In the genomic region with DNA sequence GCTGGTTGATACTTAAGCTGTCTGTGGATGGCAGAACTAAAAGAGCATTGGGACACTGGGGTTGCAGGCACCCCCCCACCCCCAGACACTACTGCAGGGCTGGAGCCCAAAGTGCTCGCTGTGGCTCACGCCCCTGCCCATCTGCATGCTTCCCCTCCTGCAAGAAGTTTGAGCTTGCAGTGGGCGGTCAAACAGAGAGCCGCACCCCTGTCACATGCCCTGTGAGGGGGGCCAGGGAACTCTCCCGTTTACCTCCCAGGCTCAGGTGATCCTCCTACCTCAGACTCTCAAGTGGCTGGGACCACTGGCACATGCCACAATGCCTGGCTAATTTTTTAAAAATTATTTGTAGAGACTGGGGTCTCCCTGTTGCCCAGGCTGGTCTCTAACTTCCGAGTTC, we compare ENCODE assay signal across 20 cellular contexts.
A peak's percentile ranks its signal among the peaks of the same experiment; 100 is the strongest.
DNase-seq lines count a peak whose midpoint lies in the region; ATAC-seq and TF ChIP-seq lines count a peak whose summit lies in the region.
"Had no signal": no experiment of that assay in that cellular context is flagged by ENCODE, and none has a peak within 500 bp of the region (broad histone marks: within the 10 kb centered on the region; RNA-seq: fewer than 3 reads in every experiment).

No MANE protein-coding gene starts in this region.

- H3K4me3 ChIP-seq in GM23338 (no peak overlapping the region), neuronal stem cell (ENCODE audit: low read length in 2 of 2) (no peak overlapping the region), smooth muscle cell (no peak overlapping the region)
- H3K4me3 ChIP-seq: BLaER1 had no signal

- H3K27ac Mint-ChIP-seq in GM23338, result no peak overlapping the region
- H3K27ac Mint-ChIP-seq in WTC11, result no peak overlapping the region
- H3K27ac Mint-ChIP-seq: CD4-positive, alpha-beta memory T cell; CD8-positive, alpha-beta memory T cell had no signal

- no peak overlapping the region for H4K8ac ChIP-seq in neuronal stem cell (ENCODE audit: low read depth, low read length)

- TF ChIP-seq CTCF in GM23338 (conservative IDR thresholded peaks at IDR 0.05; ENCODE audit: low read depth in 2 of 2), result no peak
- no peak for TF ChIP-seq CTCF in WTC11 (IDR thresholded peaks at IDR 0.05)
- TF ChIP-seq CTCF in smooth muscle cell (IDR thresholded peaks at IDR 0.05; ENCODE audit: borderline replicate concordance, insufficient read depth, poor library complexity, severe bottlenecking), result no peak

- H3K14ac ChIP-seq in neuronal stem cell (ENCODE audit: low read length), result no peak overlapping the region

- H3K9ac ChIP-seq in neuronal stem cell (ENCODE audit: low read depth, low read length, poor library complexity) (no peak overlapping the region), smooth muscle cell (ENCODE audit: low read depth) (no peak overlapping the region)
- H3K9ac ChIP-seq: BLaER1 had no signal

- peaks cover 2% of the 10 kb centered on the region for H3K27me3 Mint-ChIP-seq in GM23338 (ENCODE audit: insufficient read depth, low read depth, poor library complexity)
- H3K27me3 Mint-ChIP-seq in WTC11 (ENCODE audit: low read depth), result no peaks in the 10 kb centered on the region

- no peak overlapping the region for H2BK120ac ChIP-seq in neuronal stem cell (ENCODE audit: low read depth, low read length)

- peak overlapping the region; percentile 46 for H2AK5ac ChIP-seq in neuronal stem cell (ENCODE audit: low read depth, low read length)

- peaks cover 2% of the 10 kb centered on the region for H3K79me1 ChIP-seq in neuronal stem cell (ENCODE audit: low read depth, low read length)

- H3K9me3 ChIP-seq in neuronal stem cell (replicated peaks in 1 of 2; ENCODE audit: control insufficient read depth in 2 of 2, insufficient read depth in 1 of 2, low read depth in 1 of 2, low read length in 2 of 2) (no peaks in the 10 kb centered on the region), smooth muscle cell (replicated peaks; ENCODE audit: low read depth) (no peaks in the 10 kb centered on the region)
- H3K9me3 ChIP-seq: BE2C had no signal

- H3K4me1 Mint-ChIP-seq in GM23338, result peaks cover 9% of the 10 kb centered on the region
- peaks cover 10% of the 10 kb centered on the region for H3K4me1 Mint-ChIP-seq in WTC11
- H3K4me1 Mint-ChIP-seq: CD4-positive, CD25-positive, alpha-beta regulatory T cell; CD8-positive, alpha-beta memory T cell had no signal

- CTCF ChIA-PET in WTC11 (lab: Charles Lee), result no interaction called here

- no CpG with 5 or more reads among the region's 6 CpGs for WGBS in neuronal stem cell (ENCODE audit: extremely low coverage in 2 of 2, insufficient read length in 2 of 2, insufficient replicate concordance in 1 of 2), 2 donors
- WGBS in smooth muscle cell (ENCODE audit: low lambda C conversion rate), result 74% methylated on average over 6 of the region's 6 CpGs

- no peak for DNase-seq in GM23338 (ENCODE audit: low spot score)
- no peak for DNase-seq in WTC11 (ENCODE audit: low spot score)
- no peak for DNase-seq in neuronal stem cell (ENCODE audit: low spot score)
- no peak for DNase-seq in stimulated activated CD4-positive, alpha-beta T cell treated with anti-CD3 and anti-CD28 coated beads, Interleukin-15, amount 100 ng/mL, for 24 hours
- no peak for DNase-seq in smooth muscle cell (lab: John Stamatoyannopoulos, UW; ENCODE audit: unreplicated experiment)
- no peak for DNase-seq in sciatic nerve (ENCODE audit: low spot score)
- DNase-seq in NOMO-1 treated with DMSO at 0.1 percent for 48 hours (lab: John Stamatoyannopoulos, UW; ENCODE audit: unreplicated experiment), result no peak
- DNase-seq: 8988T; ACHN; BE2C; C1 segment of cervical spinal cord; CD4-positive, alpha-beta memory T cell; CD4-positive, CD25-positive, alpha-beta regulatory T cell; CD8-positive, alpha-beta memory T cell; COR-L47; DMS79 treated with DMSO at 0.1 percent for 48 hours; GF-D8 had no signal

- H3K9me3 Mint-ChIP-seq in GM23338 (peaks cover 8% of the 10 kb centered on the region; the same call in 1 of the 3 replicates), WTC11 (peaks cover 9% of the 10 kb centered on the region)

- H3K79me2 ChIP-seq in GM23338 (replicated peaks; ENCODE audit: insufficient read depth) (no peaks in the 10 kb centered on the region), smooth muscle cell (ENCODE audit: low read depth) (no peaks in the 10 kb centered on the region)

- no peak overlapping the region for H3K4ac ChIP-seq in neuronal stem cell (ENCODE audit: low read length)

- H3K4me3 Mint-ChIP-seq in GM23338, result no peak overlapping the region
- no peak overlapping the region for H3K4me3 Mint-ChIP-seq in WTC11
- H3K4me3 Mint-ChIP-seq: CD4-positive, alpha-beta memory T cell; CD4-positive, CD25-positive, alpha-beta regulatory T cell; CD8-positive, alpha-beta memory T cell had no signal

- no peak overlapping the region for H2BK5ac ChIP-seq in neuronal stem cell (ENCODE audit: low read length)

- 0 out of 2 replicates have a peak, but pooled peaks cover 3% of the 10 kb centered on the region for H3K9me2 ChIP-seq in GM23338 (ENCODE audit: insufficient read depth)

- H3K4me2 ChIP-seq in GM23338 (no peak overlapping the region), neuronal stem cell (ENCODE audit: insufficient read depth, low read length, poor library complexity, severe bottlenecking) (no peak overlapping the region), smooth muscle cell (no peak overlapping the region)
- H3K4me2 ChIP-seq: BLaER1 had no signal

- H2AFZ ChIP-seq in GM23338 (no peak overlapping the region), neuronal stem cell (ENCODE audit: low read length) (no peak overlapping the region), smooth muscle cell (ENCODE audit: low read depth) (no peak overlapping the region)

- intact Hi-C loops in sciatic nerve (cut with DNase I), result no loop called here

- H4K91ac ChIP-seq in neuronal stem cell (ENCODE audit: low read depth, low read length, poor library complexity), result no peak overlapping the region

- H3F3A ChIP-seq in GM23338 (replicated peaks; ENCODE audit: low read depth) (no peaks in the 10 kb centered on the region), smooth muscle cell (ENCODE audit: low read depth) (no peaks in the 10 kb centered on the region)

- TF ChIP-seq EP300 in Ishikawa (IDR thresholded peaks at IDR 0.05; ENCODE audit: borderline replicate concordance), result no peak

- H3K36me3 ChIP-seq in GM23338 (ENCODE audit: insufficient read depth), result no peaks in the 10 kb centered on the region
- H3K36me3 ChIP-seq in neuronal stem cell (replicated peaks in 1 of 2; ENCODE audit: control insufficient read depth in 2 of 2, insufficient read depth in 2 of 2, low read length in 2 of 2), result no peaks in the 10 kb centered on the region
- H3K36me3 ChIP-seq in smooth muscle cell (ENCODE audit: low read depth), result no peaks in the 10 kb centered on the region
- H3K36me3 ChIP-seq: BE2C, BLaER1 had no signal

- peak overlapping the region; percentile 4 for H2BK15ac ChIP-seq in neuronal stem cell (ENCODE audit: low read length)

- ATAC-seq in GM23338, result peak; percentile 45
- ATAC-seq in WTC11, result peak; percentile 22; the same call in 1 of the 2 replicates
- ATAC-seq in sciatic nerve, result no peak

- H3K18ac ChIP-seq in neuronal stem cell (ENCODE audit: low read length), result peak overlapping the region; percentile 64

- H3K4me1 ChIP-seq in GM23338 (ENCODE audit: insufficient read depth), result peaks cover 9% of the 10 kb centered on the region
- H3K4me1 ChIP-seq in neuronal stem cell (ENCODE audit: control insufficient read depth in 2 of 2, insufficient read depth in 1 of 2, low read depth in 1 of 2, low read length in 2 of 2), result peaks cover 0 to 2% of the 10 kb centered on the region in 2 donors
- no peaks in the 10 kb centered on the region for H3K4me1 ChIP-seq in smooth muscle cell (ENCODE audit: low read depth)
- H3K4me1 ChIP-seq: BE2C, BLaER1 had no signal

- H3K27ac ChIP-seq in GM23338 (ENCODE audit: low read depth) (no peak overlapping the region), neuronal stem cell (replicated peaks; ENCODE audit: low read length) (no peak overlapping the region), smooth muscle cell (ENCODE audit: low read depth) (no peak overlapping the region)
- H3K27ac ChIP-seq: BLaER1 had no signal

- no peak for TF ChIP-seq RAD21 in Ishikawa (IDR thresholded peaks at IDR 0.05; ENCODE audit: low read depth)

- H3K27me3 ChIP-seq in GM23338 (ENCODE audit: insufficient read depth) (no peaks in the 10 kb centered on the region), neuronal stem cell (ENCODE audit: control insufficient read depth in 3 of 3, insufficient read depth in 3 of 3, low read depth in 1 of 3, low read length in 3 of 3) (peaks cover 0 to 5% (median 0%) of the 10 kb centered on the region in 3 experiments), smooth muscle cell (ENCODE audit: low read depth) (no peaks in the 10 kb centered on the region)
- H3K27me3 ChIP-seq: BE2C, BLaER1 had no signal

- H2BK12ac ChIP-seq in neuronal stem cell (ENCODE audit: low read length), result no peak overlapping the region

- H4K20me1 ChIP-seq in GM23338 (replicated peaks; ENCODE audit: insufficient read depth) (no peaks in the 10 kb centered on the region), smooth muscle cell (ENCODE audit: low read depth) (no peaks in the 10 kb centered on the region)
- H4K20me1 ChIP-seq: BLaER1 had no signal

- 0 out of 3 replicates have a peak, but pooled peaks cover 6% of the 10 kb centered on the region for H3K36me3 Mint-ChIP-seq in GM23338 (ENCODE audit: low read depth)
- peaks cover 8% of the 10 kb centered on the region; the same call in 1 of the 2 replicates for H3K36me3 Mint-ChIP-seq in WTC11
- H3K36me3 Mint-ChIP-seq: CD14-positive monocyte; CD4-positive, alpha-beta memory T cell; CD4-positive, CD25-positive, alpha-beta regulatory T cell; CD8-positive, alpha-beta memory T cell had no signal

- POLR2A ChIA-PET in WTC11 (lab: Charles Lee), result no interaction called here

- H3K23ac ChIP-seq in neuronal stem cell (ENCODE audit: low read depth, low read length, poor library complexity), result no peak overlapping the region

TF ChIP-seq in GM23338, 12 proteins besides CTCF, POLR2A, EP300 and RAD21 (continues in another document):
- TF ChIP-seq JUNB (IDR thresholded peaks at IDR 0.05; ENCODE audit: unreplicated experiment) (no peak), CREB1 (CRISPR knock-in tag; IDR thresholded peaks at IDR 0.05; ENCODE audit: low read depth) (no peak), EZH2 (IDR thresholded peaks at IDR 0.05; ENCODE audit: low read depth, unreplicated experiment) (no peak), NANOG (IDR thresholded peaks at IDR 0.05; ENCODE audit: borderline replicate concordance) (no peak)

TF ChIP-seq in Ishikawa, 13 proteins besides CTCF, POLR2A, EP300 and RAD21 (continues in another document):
- no peak for TF ChIP-seq TCF12 (IDR thresholded peaks at IDR 0.05; ENCODE audit: low read depth)

TF ChIP-seq in WTC11, 78 proteins besides CTCF, POLR2A, EP300 and RAD21 (continues in another document):
- TF ChIP-seq USF2 (CRISPR knock-in tag; IDR thresholded peaks at IDR 0.05), result peak; percentile 65
- TF ChIP-seq RORB (CRISPR knock-in tag; IDR thresholded peaks at IDR 0.05), result no peak
